20 cellular contexts compared by ENCODE assay signal in genomic region chr11:125554038-125554437, GRCh38.
"Had no signal": no experiment of that assay in that cellular context is flagged by ENCODE, and none has a peak within 500 bp of the region (broad histone marks: within the 10 kb centered on the region; RNA-seq: fewer than 3 reads in every experiment).

No MANE protein-coding gene starts in this region.

- DNase-seq: activated CD4-positive, CD25-positive, alpha-beta regulatory T cell; activated CD8-positive, alpha-beta memory T cell treated with anti-CD3 and anti-CD28 coated beads, Interleukin-2, amount 50 U/mL, for 48 hours; activated CD8-positive, alpha-beta T cell treated with anti-CD3 and anti-CD28 coated beads, Interleukin-2, amount 10 ng/mL, durations not matched to agents 7 days and 5 days; activated naive CD8-positive, alpha-beta T cell treated with anti-CD3 and anti-CD28 coated beads, Interleukin-2, amount 50 U/mL, for 24 hours; activated T-cell treated with anti-CD3 and anti-CD28 coated beads, Interleukin-2, amount 50 U/mL, for 1 hour; amniotic stem cell; brain microvascular endothelial cell; KG1; NCI-H1048; NCI-H146; NCI-H187 treated with DMSO at 0.1 percent for 48 hours; NCI-H2081 treated with DMSO at 0.1 percent for 48 hours; NCI-H446; NCI-H524; PC-3; SHP77 treated with DMSO at 0.1 percent for 48 hours; T-helper 17 cell; T-helper 9 cell had no signal

- H3K27ac Mint-ChIP-seq: activated CD8-positive, alpha-beta T cell treated with anti-CD3 and anti-CD28 coated beads, Interleukin-2, amount 10 ng/mL, durations not matched to agents 7 days and 5 days; activated naive CD4-positive, alpha-beta T cell treated with anti-CD3 and anti-CD28 coated beads, Interleukin-2, amount 50 U/mL, for 72 hours; activated naive CD8-positive, alpha-beta T cell treated with anti-CD3 and anti-CD28 coated beads, Interleukin-2, amount 50 U/mL, for 24 hours; T-helper 17 cell had no signal

- H3K27ac ChIP-seq: brain microvascular endothelial cell, VCaP had no signal

- H3K4me3 Mint-ChIP-seq: activated CD8-positive, alpha-beta T cell treated with anti-CD3 and anti-CD28 coated beads, Interleukin-2, amount 10 ng/mL, durations not matched to agents 7 days and 5 days; activated naive CD8-positive, alpha-beta T cell treated with anti-CD3 and anti-CD28 coated beads, Interleukin-2, amount 50 U/mL, for 24 hours; T-helper 17 cell had no signal

- H3K36me3 ChIP-seq: brain microvascular endothelial cell had no signal

- H3K27me3 ChIP-seq: brain microvascular endothelial cell had no signal

- H3K4me1 Mint-ChIP-seq: activated naive CD8-positive, alpha-beta T cell treated with anti-CD3 and anti-CD28 coated beads, Interleukin-2, amount 50 U/mL, for 24 hours; T-helper 17 cell had no signal

- H3K27me3 Mint-ChIP-seq: activated naive CD8-positive, alpha-beta T cell treated with anti-CD3 and anti-CD28 coated beads, Interleukin-2, amount 50 U/mL, for 24 hours; T-helper 17 cell had no signal

- ATAC-seq: activated CD8-positive, alpha-beta T cell treated with anti-CD3 and anti-CD28 coated beads, Interleukin-2, amount 10 ng/mL, durations not matched to agents 7 days and 5 days; activated naive CD4-positive, alpha-beta T cell treated with anti-CD3 and anti-CD28 coated beads, Interleukin-2, amount 50 U/mL, for 72 hours; activated naive CD8-positive, alpha-beta T cell treated with anti-CD3 and anti-CD28 coated beads, Interleukin-2, amount 50 U/mL, for 24 hours; PC-3; T-helper 17 cell had no signal
